In genomic region chr10:93072225-93072712, GRCh38 we compare ENCODE assay signal across 9 cellular contexts. TPM values are rescaled to one million over a fixed set of nuclear protein-coding genes. Genes with fewer than 3 reads are reported as not detected.
DNase-seq lines count a peak whose midpoint lies in the region; TF ChIP-seq lines count a peak whose summit lies in the region.
"Had no signal": no experiment of that assay in that cellular context is flagged by ENCODE, and none has a peak within 500 bp of the region (broad histone marks: within the 10 kb centered on the region; RNA-seq: fewer than 3 reads in every experiment).

No MANE protein-coding gene starts in this region.

- H3K4me1 ChIP-seq in ascending aorta (peaks cover 13 to 36% of the 10 kb centered on the region in 2 donors), liver (ENCODE audit: control insufficient read depth in 4 of 4, insufficient read depth in 4 of 4, low read length in 3 of 4) (peaks cover 30 to 72% (median 57%) of the 10 kb centered on the region in 4 donors), thyroid gland (peaks cover 26 to 33% of the 10 kb centered on the region in 2 donors)

- H3K4me3 Mint-ChIP-seq in activated naive CD4-positive, alpha-beta T cell treated with anti-CD3 and anti-CD28 coated beads for 36 hours: peak overlapping the region; percentile 34

- no peaks in the 10 kb centered on the region for H3K36me3 ChIP-seq in ascending aorta
- H3K36me3 ChIP-seq in liver (ENCODE audit: control insufficient read depth in 4 of 4, insufficient read depth in 3 of 4, low read depth in 1 of 4, low read length in 3 of 4): no peaks in the 10 kb centered on the region
- no peaks in the 10 kb centered on the region for H3K36me3 ChIP-seq in thyroid gland

- H3K4me3 ChIP-seq in ascending aorta: peak overlapping the region; percentile 32 to 66
- H3K4me3 ChIP-seq in liver (ENCODE audit: low read depth in 1 of 3, low read length in 3 of 3): peak overlapping the region; percentile 54 to 68 (median 64)
- H3K4me3 ChIP-seq in thyroid gland (replicated peaks in 1 of 3): peak overlapping the region in 2 of 3 donors; percentile 28 to 30

- no peaks in the 10 kb centered on the region for H3K36me3 Mint-ChIP-seq in activated naive CD4-positive, alpha-beta T cell treated with anti-CD3 and anti-CD28 coated beads for 36 hours (ENCODE audit: low read depth)

- peaks cover 79% of the 10 kb centered on the region for H3K27me3 Mint-ChIP-seq in activated naive CD4-positive, alpha-beta T cell treated with anti-CD3 and anti-CD28 coated beads for 36 hours (ENCODE audit: low read depth)

- H3K27ac Mint-ChIP-seq in activated naive CD4-positive, alpha-beta T cell treated with anti-CD3 and anti-CD28 coated beads for 36 hours: no peak overlapping the region

- no peak for TF ChIP-seq POLR2A in thyroid gland (IDR thresholded peaks at IDR 0.05)

- no peak for TF ChIP-seq CTCF in ascending aorta (IDR thresholded peaks at IDR 0.05)
- TF ChIP-seq CTCF in liver (IDR thresholded peaks at IDR 0.05; ENCODE audit: low read depth, low read length, missing input control): no peak
- no peak for TF ChIP-seq CTCF in thyroid gland (IDR thresholded peaks at IDR 0.05)

- H3K27me3 ChIP-seq in ascending aorta: peaks cover 15% of the 10 kb centered on the region
- peaks cover 0 to 7% (median 0%) of the 10 kb centered on the region in 4 donors for H3K27me3 ChIP-seq in liver (ENCODE audit: control insufficient read depth in 4 of 4, insufficient read depth in 4 of 4, low read length in 3 of 4)
- H3K27me3 ChIP-seq in thyroid gland: peaks cover 23% of the 10 kb centered on the region

- peak overlapping the region; percentile 5 to 59 for H3K9ac ChIP-seq in liver (ENCODE audit: low read depth in 1 of 2, low read length in 2 of 2)

- intact Hi-C loops in activated naive CD4-positive, alpha-beta T cell treated with anti-CD3 and anti-CD28 coated beads for 36 hours (cut with micrococcal nuclease): no loop called here
- intact Hi-C loops in ascending aorta (cut with DNase I): no loop called here
- intact Hi-C loops in thyroid gland (cut with DNase I): loop anchor here (10.0 kb wide), 1 partner anchor 283 kb away; no protein-coding TSS in a partner anchor

- H3K9me3 Mint-ChIP-seq in activated naive CD4-positive, alpha-beta T cell treated with anti-CD3 and anti-CD28 coated beads for 36 hours: no peaks in the 10 kb centered on the region

- under 1% methylated on average over 27 of the region's 27 CpGs for WGBS in liver
- 1 to 3% methylated on average over 20 to 25 of the region's 27 CpGs for WGBS in thyroid gland, 2 donors

- no peaks in the 10 kb centered on the region for H3K9me3 ChIP-seq in ascending aorta
- no peaks in the 10 kb centered on the region for H3K9me3 ChIP-seq in liver (ENCODE audit: control insufficient read depth in 4 of 4, low read length in 3 of 4)
- H3K9me3 ChIP-seq in thyroid gland: no peaks in the 10 kb centered on the region

- peaks cover 38% of the 10 kb centered on the region for H3K4me1 Mint-ChIP-seq in activated naive CD4-positive, alpha-beta T cell treated with anti-CD3 and anti-CD28 coated beads for 36 hours (ENCODE audit: low read depth)

- CTCF ChIA-PET in activated naive CD4-positive, alpha-beta T cell treated with anti-CD3 and anti-CD28 coated beads for 36 hours (lab: Charles Lee): interaction anchor here (1.1 kb wide), 1 partner anchor 9 kb away, joined by 3 read pairs; no protein-coding TSS in a partner anchor

- H3K27ac ChIP-seq in ascending aorta: no peak overlapping the region
- H3K27ac ChIP-seq in liver (ENCODE audit: low read depth in 1 of 2, low read length in 2 of 2): peak overlapping the region; percentile 69 to 75
- no peak overlapping the region for H3K27ac ChIP-seq in thyroid gland

- DNase-seq in activated naive CD4-positive, alpha-beta T cell treated with anti-CD3 and anti-CD28 coated beads for 36 hours: no peak
- no peak for DNase-seq in activated naive CD4-positive, alpha-beta T cell (lab: John Stamatoyannopoulos, UW)
- DNase-seq in ascending aorta (ENCODE audit: low spot score in 2 of 2): no peak
- peak in 1 of 2 donors; percentile 27 for DNase-seq in thyroid gland
- no peak for DNase-seq in ureter (ENCODE audit: low spot score)
- DNase-seq in AG08396 (ENCODE audit: low spot score): no peak
- no peak for DNase-seq in GM19238 (ENCODE audit: insufficient read length, low spot score)

- no peak for TF ChIP-seq RAD21 in liver (IDR thresholded peaks at IDR 0.05)

TF ChIP-seq in liver, 16 proteins besides CTCF, POLR2A, EP300 and RAD21:
- no peak for TF ChIP-seq RXRA (IDR thresholded peaks at IDR 0.05)
- peak; percentile 5 for TF ChIP-seq TAF1 (conservative IDR thresholded peaks at IDR 0.05)
- peak; percentile 11 for TF ChIP-seq REST (IDR thresholded peaks at IDR 0.05)

RNA-seq across cellular contexts. Expression of gene CYP26A1, which starts 1.4 kb away (rescaled TPM):
- total RNA-seq in activated naive CD4-positive, alpha-beta T cell treated with anti-CD3 and anti-CD28 coated beads for 36 hours: not detected
- total RNA-seq in ascending aorta (not detected), liver (under 1 TPM in 1 of 2 donors, not detected in 1; 0.08 TPM), thyroid gland (not detected), ureter (not detected)
- 1 to 10 TPM in 1 of 2 donors, under 1 TPM in 1; 0.29 to 1.4 TPM for polyA plus RNA-seq in liver
- total RNA-seq: lung had no signal

RNA-seq across cellular contexts. Expression of gene CYP26C1, which starts 11.7 kb away (rescaled TPM):
- not detected for total RNA-seq in activated naive CD4-positive, alpha-beta T cell treated with anti-CD3 and anti-CD28 coated beads for 36 hours
- total RNA-seq in ascending aorta (not detected), liver (under 1 TPM; 0.09 to 0.25 TPM), thyroid gland (under 1 TPM in 3 of 4 donors, not detected in 1; 0.13 to 0.22 (median 0.20) TPM), ureter (0.10 TPM)
- not detected for polyA plus RNA-seq in liver

Comparison
In these comparisons a context has a peak if more than half of its experiments do, and no peak if none do; other contexts are left out.
1. H3K27ac ChIP-seq: peak in liver (2 of 2); none in ascending aorta (0 of 2) and thyroid gland (0 of 3).
2. Peak in every context shown above with its lines, with median percentiles within 50 percentile points of each other: H3K4me3 ChIP-seq.